Comparison of ENCODE assay signal across 1 cellular context in genomic region chr11:65906602-65907001, GRCh38.
TF ChIP-seq lines count a peak whose summit lies in the region.

No MANE protein-coding gene starts in this region.

TF ChIP-seq in HCT116, 20 proteins besides CTCF, POLR2A, EP300 and RAD21:
- TF ChIP-seq SRF (IDR thresholded peaks at IDR 0.05; ENCODE audit: low read depth) (no peak), JUND (IDR thresholded peaks at IDR 0.05) (no peak), ZNF274 (IDR thresholded peaks at IDR 0.05; ENCODE audit: low read depth, low read length) (no peak), EZH2 (IDR thresholded peaks at IDR 0.05) (no peak), MAX (IDR thresholded peaks at IDR 0.05) (no peak), ZBTB33 (IDR thresholded peaks at IDR 0.05; ENCODE audit: extremely low read depth, insufficient replicate concordance, low read length) (no peak), ZFX (IDR thresholded peaks at IDR 0.05) (no peak), YY1 (IDR thresholded peaks at IDR 0.05; ENCODE audit: extremely low read depth, insufficient replicate concordance, low read depth, low read length) (no peak), TCF7L2 (IDR thresholded peaks at IDR 0.05; ENCODE audit: borderline replicate concordance, extremely low read depth, insufficient read depth, insufficient read length) (no peak), ELF1 (IDR thresholded peaks at IDR 0.05; ENCODE audit: borderline replicate concordance, low read depth) (no peak), SP1 (IDR thresholded peaks at IDR 0.05; ENCODE audit: low read depth) (no peak), CEBPB (IDR thresholded peaks at IDR 0.05; ENCODE audit: low read depth) (no peak)
- TF ChIP-seq, protein P1, sequence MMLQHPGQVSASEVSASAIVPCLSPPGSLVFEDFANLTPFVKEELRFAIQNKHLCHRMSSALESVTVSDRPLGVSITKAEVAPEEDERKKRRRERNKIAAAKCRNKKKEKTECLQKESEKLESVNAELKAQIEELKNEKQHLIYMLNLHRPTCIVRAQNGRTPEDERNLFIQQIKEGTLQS (IDR thresholded peaks at IDR 0.05), result no peak
